23 cellular contexts compared by ENCODE assay signal in genomic region chr1:67472056-67472455, GRCh38.
"Had no signal": no experiment of that assay in that cellular context is flagged by ENCODE, and none has a peak within 500 bp of the region (broad histone marks: within the 10 kb centered on the region; RNA-seq: fewer than 3 reads in every experiment).

No MANE protein-coding gene starts in this region.

- H3K4me3 ChIP-seq: MG63 had no signal

- H3K36me3 ChIP-seq: MG63 had no signal

- H3K27me3 ChIP-seq: MG63 had no signal

- ATAC-seq: HepG2, T-cell had no signal

- DNase-seq: IMR-90, MG63, NCI-H1092, NCI-H1105 treated with DMSO at 0.1 percent for 48 hours, NCI-H1417 treated with DMSO at 0.1 percent for 48 hours, NCI-H146, NCI-H1694 treated with DMSO at 0.1 percent for 48 hours, NCI-H1930, NCI-H2081, NCI-H2107, NCI-H2171, NCI-H226, NCI-H446, NCI-H510A, NCI-H524 treated with DMSO at 0.1 percent for 48 hours, NCI-H69, NCI-H774, RPMI8226, SHP77, SK-N-SH, SW 1271, T-cell had no signal

- H3K9me3 ChIP-seq: MG63, SK-N-SH had no signal
